8 cellular contexts compared by ENCODE assay signal in the genomic region with DNA sequence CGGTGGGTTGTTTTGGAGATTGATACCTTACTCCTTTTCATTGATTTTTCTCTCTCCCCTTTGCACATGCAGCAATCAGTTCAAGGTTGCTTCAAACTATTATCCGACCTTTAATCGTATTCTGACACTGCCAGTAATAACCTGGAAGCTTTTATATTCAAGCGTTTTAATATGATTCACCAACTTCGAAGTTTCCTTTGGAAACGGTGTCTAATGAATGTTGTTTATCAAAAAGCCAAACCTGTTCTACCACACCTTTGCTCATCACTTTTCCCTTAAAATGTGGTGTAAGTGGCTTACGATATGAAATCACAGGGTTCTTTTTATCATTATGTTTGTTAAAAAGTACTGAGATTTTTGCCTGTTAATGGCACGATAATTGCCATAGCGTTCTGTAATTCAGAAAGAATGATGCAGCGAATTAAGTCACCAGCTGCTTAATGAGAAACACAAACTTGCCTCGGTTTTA. TPM values are rescaled to one million over a fixed set of nuclear protein-coding genes. Genes with fewer than 3 reads are reported as not detected.
DNase-seq lines count a peak whose midpoint lies in the region; ATAC-seq and TF ChIP-seq lines count a peak whose summit lies in the region.

No MANE protein-coding gene starts in this region.

- no peaks in the 10 kb centered on the region for H3K9me3 Mint-ChIP-seq in osteocyte (ENCODE audit: unreplicated experiment)

- H3K4me3 Mint-ChIP-seq in osteocyte (ENCODE audit: unreplicated experiment) = peak overlapping the region; percentile 97

- H3K36me3 ChIP-seq in OCI-LY7 (ENCODE audit: insufficient read depth, low read length) = no peaks in the 10 kb centered on the region

- TF ChIP-seq CTCF in GM12875 (IDR thresholded peaks at IDR 0.05; ENCODE audit: borderline replicate concordance, insufficient read depth, low read depth, low read length) (no peak), OCI-LY7 (conservative IDR thresholded peaks at IDR 0.05; ENCODE audit: low read length) (no peak), epithelial cell of proximal tubule (conservative IDR thresholded peaks at IDR 0.05; ENCODE audit: low read depth, low read length) (no peak), osteocyte (IDR thresholded peaks at IDR 0.05) (no peak)

- H2AFZ ChIP-seq in OCI-LY7 (ENCODE audit: low read length) = peak overlapping the region; percentile 95

- H3K79me2 ChIP-seq in OCI-LY7 (ENCODE audit: insufficient read depth, low read depth, low read length) = peaks cover 27% of the 10 kb centered on the region; the same call in 1 of the 2 replicates

- H4K20me1 ChIP-seq in OCI-LY7 (ENCODE audit: insufficient read depth, low read length) = peaks cover 19% of the 10 kb centered on the region; the same call in 1 of the 2 replicates

- no peaks in the 10 kb centered on the region for H3K27me3 Mint-ChIP-seq in osteocyte (ENCODE audit: unreplicated experiment)

- peak overlapping the region; percentile 98 for H3K27ac Mint-ChIP-seq in osteocyte (ENCODE audit: unreplicated experiment)

- no peaks in the 10 kb centered on the region for H3K36me3 Mint-ChIP-seq in osteocyte (ENCODE audit: unreplicated experiment)

- H3K9me2 ChIP-seq in OCI-LY7 (ENCODE audit: insufficient read depth, low read length) = no peaks in the 10 kb centered on the region

- DNase-seq in OCI-LY7 (ENCODE audit: low spot score) = no peak
- no peak for DNase-seq in epithelial cell of proximal tubule (ENCODE audit: low read depth)
- no peak for DNase-seq in osteocyte (ENCODE audit: extremely low spot score, unreplicated experiment)
- no peak for DNase-seq in head of caudate nucleus
- no peak for DNase-seq in posterior vena cava (ENCODE audit: low spot score)

- H3K4me3 ChIP-seq in GM12875 (ENCODE audit: low read depth, low read length) (peak overlapping the region; percentile 60), OCI-LY7 (ENCODE audit: low read depth, low read length, poor library complexity, severe bottlenecking) (peak overlapping the region; percentile 100), epithelial cell of proximal tubule (ENCODE audit: low read depth, low read length) (peak overlapping the region; percentile 92)

- CTCF ChIA-PET in OCI-LY7 (lab: Charles Lee; ENCODE audit: unreplicated experiment) = no interaction called here

- no peak for ATAC-seq in HG03045 (IDR thresholded peaks at IDR 0.05; ENCODE audit: unreplicated experiment)
- no peak for ATAC-seq in GM18502 (IDR thresholded peaks at IDR 0.05; ENCODE audit: poor library complexity, unreplicated experiment)

- peaks cover 21% of the 10 kb centered on the region for H3K4me1 ChIP-seq in OCI-LY7 (ENCODE audit: insufficient read depth, low read length, poor library complexity, severe bottlenecking)

- H3K27ac ChIP-seq in OCI-LY7 (ENCODE audit: low read depth, low read length, poor library complexity, severe bottlenecking) = peak overlapping the region; percentile 80

- POLR2A ChIA-PET in OCI-LY7 (lab: Charles Lee) = interaction anchor here (2.9 kb wide), 1 partner anchor 11 kb away, joined by 10 read pairs; no protein-coding TSS in a partner anchor

- H3K4me1 Mint-ChIP-seq in osteocyte (ENCODE audit: unreplicated experiment) = peaks cover 49% of the 10 kb centered on the region

- no TSS peak for BruUV-seq in OCI-LY7 (replicated peaks; lab: Mats Ljungman, UMichigan)

- intact Hi-C loops in OCI-LY7 (cut with micrococcal nuclease; ENCODE audit: unreplicated experiment) = loop anchor here (5.0 to 10.0 kb wide), 3 partner anchors 1240 to 1390 kb away; partner anchors contain the start of genes FBXO30 and SHPRH
- intact Hi-C loops in head of caudate nucleus (cut with DNase I) = no loop called here
- intact Hi-C loops in posterior vena cava (cut with DNase I) = loop anchor here in 1 of 2 donors (5.0 kb wide), 1 partner anchor 593 kb away; no protein-coding TSS in a partner anchor

- no peaks in the 10 kb centered on the region for H3K9me3 ChIP-seq in OCI-LY7 (ENCODE audit: low read length)

- H3K4me2 ChIP-seq in OCI-LY7 (ENCODE audit: low read length) = peak overlapping the region; percentile 80

RNA-seq across cellular contexts. Expression of gene STXBP5, which starts 0.7 kb away (rescaled TPM):
- total RNA-seq in OCI-LY7 (2014; rRNA removed; shearing (Covaris generic)) = 7.2 and 12.3 TPM in 2 replicates
- total RNA-seq in OCI-LY7 (2022) (14.1 and 15.4 TPM in 2 replicates), epithelial cell of proximal tubule (16.3 and 20.4 TPM in 2 replicates), osteocyte (32.2 and 34.8 TPM in 2 replicates), posterior vena cava (10 to 100 TPM; 21.6 to 30.0 TPM)
